11 cellular contexts compared by ENCODE assay signal in genomic region chr19:16457954-16458331, GRCh38. TPM values are rescaled to one million over a fixed set of nuclear protein-coding genes. Genes with fewer than 3 reads are reported as not detected.
DNase-seq lines count a peak whose midpoint lies in the region; ATAC-seq and TF ChIP-seq lines count a peak whose summit lies in the region.
"Had no signal": no experiment of that assay in that cellular context is flagged by ENCODE, and none has a peak within 500 bp of the region (broad histone marks: within the 10 kb centered on the region; RNA-seq: fewer than 3 reads in every experiment).

No MANE protein-coding gene starts in this region.

- peak overlapping the region; percentile 46 for H3K4me2 ChIP-seq in hepatocyte

- H2AFZ ChIP-seq in hepatocyte = no peak overlapping the region

- no peaks in the 10 kb centered on the region for H3K27me3 ChIP-seq in CD4-positive, alpha-beta memory T cell (ENCODE audit: insufficient read depth, low read length)
- H3K27me3 ChIP-seq in hepatocyte (no peaks in the 10 kb centered on the region), psoas muscle (ENCODE audit: insufficient read depth in 3 of 3, low read length in 2 of 3) (no peaks in the 10 kb centered on the region)

- H3K4me1 ChIP-seq in CD4-positive, alpha-beta memory T cell (ENCODE audit: insufficient read depth, low read length) = peaks cover 22% of the 10 kb centered on the region
- H3K4me1 ChIP-seq in hepatocyte (ENCODE audit: insufficient read depth) = peaks cover 21% of the 10 kb centered on the region
- H3K4me1 ChIP-seq in psoas muscle = peaks cover 93% of the 10 kb centered on the region

- no peaks in the 10 kb centered on the region for H3K36me3 Mint-ChIP-seq in CD4-positive, alpha-beta memory T cell
- H3K36me3 Mint-ChIP-seq in activated T-helper 17 cell treated with anti-CD3 and anti-CD28 coated beads, Interleukin-2, amount 50 U/mL, for 72 hours (ENCODE audit: low read depth) = no peaks in the 10 kb centered on the region
- H3K36me3 Mint-ChIP-seq: CD4-positive, CD25-positive, alpha-beta regulatory T cell had no signal

- TF ChIP-seq CTCF in hepatocyte (IDR thresholded peaks at IDR 0.05; ENCODE audit: poor library complexity) (no peak), psoas muscle (IDR thresholded peaks at IDR 0.05) (no peak)

- H4K20me1 ChIP-seq in hepatocyte (ENCODE audit: insufficient read depth, poor library complexity, severe bottlenecking) = peaks cover 82% of the 10 kb centered on the region

- CTCF ChIA-PET in CD4-positive, alpha-beta memory T cell (lab: Charles Lee; ENCODE audit: partially characterized antibody) = no interaction called here

- no peaks in the 10 kb centered on the region for H3K9me2 ChIP-seq in hepatocyte (replicated peaks; ENCODE audit: insufficient read depth)

- H3K4me3 Mint-ChIP-seq in CD4-positive, alpha-beta memory T cell = peak overlapping the region in 1 of 8 donors; percentile 14
- H3K4me3 Mint-ChIP-seq in activated T-helper 17 cell treated with anti-CD3 and anti-CD28 coated beads, Interleukin-2, amount 50 U/mL, for 72 hours = no peak overlapping the region

- POLR2A ChIA-PET in CD4-positive, alpha-beta memory T cell (lab: Charles Lee; ENCODE audit: partially characterized antibody) = no interaction called here

- H3K27me3 Mint-ChIP-seq in CD4-positive, alpha-beta memory T cell = no peaks in the 10 kb centered on the region
- no peaks in the 10 kb centered on the region for H3K27me3 Mint-ChIP-seq in activated T-helper 17 cell treated with anti-CD3 and anti-CD28 coated beads, Interleukin-2, amount 50 U/mL, for 72 hours
- H3K27me3 Mint-ChIP-seq: CD4-positive, CD25-positive, alpha-beta regulatory T cell had no signal

- WGBS in hepatocyte (ENCODE audit: low lambda C conversion rate, missing lambda C conversion rate) = 87% methylated on average over 8 of the region's 8 CpGs
- WGBS in psoas muscle, 3 donors = 15 to 38% (median 22%) methylated on average over 8 of the region's 8 CpGs

- H3K36me3 ChIP-seq in CD4-positive, alpha-beta memory T cell (ENCODE audit: insufficient read depth, low read length) = no peaks in the 10 kb centered on the region
- H3K36me3 ChIP-seq in hepatocyte (replicated peaks; ENCODE audit: insufficient read depth, low read depth) (no peaks in the 10 kb centered on the region), psoas muscle (ENCODE audit: insufficient read depth in 1 of 2, low read depth in 1 of 2) (no peaks in the 10 kb centered on the region)

- no peak for DNase-seq in CD4-positive, alpha-beta memory T cell
- DNase-seq in hepatocyte (ENCODE audit: low spot score) = no peak
- DNase-seq in psoas muscle = peak; percentile 46 to 87
- DNase-seq in NCI-H2029 (lab: John Stamatoyannopoulos, UW) = no peak
- DNase-seq in HUDEP-2 (lab: John Stamatoyannopoulos, UW; ENCODE audit: unreplicated experiment in 76 of 76) = no peak
- no peak for DNase-seq in NCI-H1417 (lab: John Stamatoyannopoulos, UW)
- DNase-seq in NCI-H2227 treated with DMSO at 0.1 percent for 48 hours (lab: John Stamatoyannopoulos, UW) = no peak
- DNase-seq: activated T-cell treated with anti-CD3 and anti-CD28 coated beads for 4 hours had no signal

- H3K9me3 ChIP-seq in CD4-positive, alpha-beta memory T cell (ENCODE audit: control insufficient read depth in 1 of 2, low read length in 2 of 2) = no peaks in the 10 kb centered on the region
- H3K9me3 ChIP-seq in hepatocyte (ENCODE audit: low read depth) (no peaks in the 10 kb centered on the region), psoas muscle (no peaks in the 10 kb centered on the region)

- H3K4me3 ChIP-seq in CD4-positive, alpha-beta memory T cell (ENCODE audit: low read length in 2 of 2) = no peak overlapping the region
- H3K4me3 ChIP-seq in hepatocyte (no peak overlapping the region), psoas muscle (peak overlapping the region; percentile 44)

- no peak overlapping the region for H3K27ac ChIP-seq in CD4-positive, alpha-beta memory T cell (ENCODE audit: low read depth, low read length)
- H3K27ac ChIP-seq in hepatocyte (peak overlapping the region; percentile 31), psoas muscle (peak overlapping the region; percentile 94)

- H3K4me1 Mint-ChIP-seq in CD4-positive, alpha-beta memory T cell = peaks cover 33 to 68% (median 50%) of the 10 kb centered on the region in 4 donors
- peaks cover 26% of the 10 kb centered on the region for H3K4me1 Mint-ChIP-seq in activated T-helper 17 cell treated with anti-CD3 and anti-CD28 coated beads, Interleukin-2, amount 50 U/mL, for 72 hours

- intact Hi-C loops in CD4-positive, alpha-beta memory T cell (cut with micrococcal nuclease) = no loop called here
- intact Hi-C loops in psoas muscle (cut with DNase I) = no loop called here

- peaks cover 98% of the 10 kb centered on the region for H3K79me2 ChIP-seq in hepatocyte

- peak overlapping the region in 4 of 7 donors; percentile 6 to 55 (median 33) for H3K27ac Mint-ChIP-seq in CD4-positive, alpha-beta memory T cell
- peak overlapping the region; percentile 21 for H3K27ac Mint-ChIP-seq in activated T-helper 17 cell treated with anti-CD3 and anti-CD28 coated beads, Interleukin-2, amount 50 U/mL, for 72 hours

- no peaks in the 10 kb centered on the region for H3K9me3 Mint-ChIP-seq in CD4-positive, alpha-beta memory T cell
- H3K9me3 Mint-ChIP-seq in activated T-helper 17 cell treated with anti-CD3 and anti-CD28 coated beads, Interleukin-2, amount 50 U/mL, for 72 hours = no peaks in the 10 kb centered on the region
- H3K9me3 Mint-ChIP-seq: CD4-positive, CD25-positive, alpha-beta regulatory T cell had no signal

- ATAC-seq in activated T-helper 17 cell treated with anti-CD3 and anti-CD28 coated beads, Interleukin-2, amount 50 U/mL, for 72 hours (replicated peaks) = peak; percentile 3
- ATAC-seq in psoas muscle = peak in 2 of 4 donors; percentile 34 to 47

RNA-seq across cellular contexts. Expression of gene EPS15L1, which starts 13.8 kb away (rescaled TPM):
- 10 to 100 TPM; 53.6 to 55.8 TPM for total RNA-seq in CD4-positive, alpha-beta memory T cell
- 10 to 100 TPM in 1 of 2 donors, 1 to 10 TPM in 1; 6.6 to 12.7 TPM for polyA plus RNA-seq in CD4-positive, alpha-beta memory T cell
- total RNA-seq in activated T-helper 17 cell treated with anti-CD3 and anti-CD28 coated beads, Interleukin-2, amount 50 U/mL, for 72 hours = 10 to 100 TPM; 35.6 to 45.0 TPM
- total RNA-seq in hepatocyte = 10.2 and 15.9 TPM in 2 replicates
- 26.8 and 27.7 TPM in 2 replicates for polyA plus RNA-seq in hepatocyte
- total RNA-seq in psoas muscle = 100 to 1,000 TPM in 2 of 4 donors, 10 to 100 TPM in 2; 49.1 to 125 (median 86.1) TPM
- polyA plus RNA-seq in psoas muscle = 10 to 100 TPM; 60.7 to 80.2 (median 65.4) TPM

RNA-seq across cellular contexts. Expression of gene CALR3, which starts 38.0 kb away (rescaled TPM):
- total RNA-seq in CD4-positive, alpha-beta memory T cell = not detected
- polyA plus RNA-seq in CD4-positive, alpha-beta memory T cell = not detected
- not detected for total RNA-seq in activated T-helper 17 cell treated with anti-CD3 and anti-CD28 coated beads, Interleukin-2, amount 50 U/mL, for 72 hours
- not detected in 2 replicates for total RNA-seq in hepatocyte
- polyA plus RNA-seq in hepatocyte = not detected in 2 replicates
- under 1 TPM in 1 of 4 donors, not detected in 3; 0.32 TPM for total RNA-seq in psoas muscle
- polyA plus RNA-seq in psoas muscle = under 1 TPM in 2 of 3 donors, not detected in 1; 0.07 to 0.25 TPM
- total RNA-seq: CD4-positive, CD25-positive, alpha-beta regulatory T cell; kidney epithelial cell had no signal
- polyA plus RNA-seq: CD4-positive, CD25-positive, alpha-beta regulatory T cell had no signal

RNA-seq across cellular contexts. Expression of gene C19orf44, which starts 38.3 kb away (rescaled TPM):
- total RNA-seq in CD4-positive, alpha-beta memory T cell = 1 to 10 TPM; 4.6 to 6.7 TPM
- polyA plus RNA-seq in CD4-positive, alpha-beta memory T cell = 1 to 10 TPM in 1 of 2 donors, under 1 TPM in 1; 0.38 to 1.7 TPM
- total RNA-seq in activated T-helper 17 cell treated with anti-CD3 and anti-CD28 coated beads, Interleukin-2, amount 50 U/mL, for 72 hours = 1 to 10 TPM; 4.0 to 4.2 TPM
- total RNA-seq in hepatocyte = 2.2 and 3.0 TPM in 2 replicates
- polyA plus RNA-seq in hepatocyte = 2.5 and 2.9 TPM in 2 replicates
- 1 to 10 TPM; 3.8 to 7.1 (median 5.2) TPM for total RNA-seq in psoas muscle
- polyA plus RNA-seq in psoas muscle = 1 to 10 TPM; 5.7 to 7.4 (median 6.1) TPM

Comparison
In these comparisons a context has a peak if more than half of its experiments do, and no peak if none do; other contexts are left out.
1. DNase-seq: peak in psoas muscle (2 of 2); none in CD4-positive, alpha-beta memory T cell (0 of 5), hepatocyte (single experiment), NCI-H2029 (single experiment), HUDEP-2 (0 of 76), NCI-H1417 (0 of 3) and NCI-H2227 treated with DMSO at 0.1 percent for 48 hours (single experiment).